8 cellular contexts compared by ENCODE assay signal in genomic region chr6:5214570-5215052, GRCh38. TPM values are rescaled to one million over a fixed set of nuclear protein-coding genes. Genes with fewer than 3 reads are reported as not detected.
DNase-seq lines count a peak whose midpoint lies in the region; ATAC-seq lines count a peak whose summit lies in the region.

No MANE protein-coding gene starts in this region.

- DNase-seq in NCI-H2227 (lab: John Stamatoyannopoulos, UW; ENCODE audit: unreplicated experiment), result peak; percentile 25
- DNase-seq in NCI-H2227 treated with DMSO at 0.1 percent for 48 hours (lab: John Stamatoyannopoulos, UW), result no peak
- peak; percentile 71 for DNase-seq in NCI-H82 (lab: John Stamatoyannopoulos, UW)
- DNase-seq in cerebellum (ENCODE audit: low spot score), result peak; percentile 45
- peak; percentile 61 to 70 for DNase-seq in lung microvascular endothelial cell (ENCODE audit: low read depth in 2 of 2)
- peak; percentile 60 to 80 for DNase-seq in aorta

- no peak overlapping the region for H3K4me3 ChIP-seq in aorta (ENCODE audit: low read length in 2 of 2)

- H3K27ac ChIP-seq in aorta (ENCODE audit: low read depth in 1 of 2, low read length in 2 of 2), result no peak overlapping the region

- no peaks in the 10 kb centered on the region for H3K9me3 ChIP-seq in aorta (ENCODE audit: control insufficient read depth, low read length)

- H3K27me3 ChIP-seq in aorta (ENCODE audit: control insufficient read depth in 1 of 2, insufficient read depth in 2 of 2, low read length in 1 of 2), result no peaks in the 10 kb centered on the region

- intact Hi-C loops in aorta (cut with DNase I), result loop anchor here (1.0 to 5.0 kb wide), 3 partner anchors 46 to 71 kb away; partner anchors contain the start of genes FARS2 (in 1 of the 2) and LYRM4 (in 1 of the 2)

- no peaks in the 10 kb centered on the region for H3K4me1 ChIP-seq in aorta (ENCODE audit: control insufficient read depth in 1 of 2, insufficient read depth in 2 of 2, low read length in 2 of 2)

- ATAC-seq in aorta (ENCODE audit: low FRiP score) (peak; percentile 93), GM21423 (IDR thresholded peaks at IDR 0.05; ENCODE audit: unreplicated experiment) (no peak), GM21825 (IDR thresholded peaks at IDR 0.05; ENCODE audit: unreplicated experiment) (no peak)

- 10 to 16% methylated on average over 10 of the region's 10 CpGs for WGBS in aorta, 2 donors

- H3K36me3 ChIP-seq in aorta (ENCODE audit: control insufficient read depth in 1 of 2, insufficient read depth in 2 of 2, low read length in 1 of 2), result no peaks in the 10 kb centered on the region

RNA-seq across cellular contexts. Expression of gene LYRM4, which starts 46.1 kb away (rescaled TPM):
- total RNA-seq in cerebellum, result 16.2 TPM
- total RNA-seq in lung microvascular endothelial cell, result 14.6 and 14.7 TPM in 2 replicates
- 10 to 100 TPM; 17.9 to 23.9 TPM for total RNA-seq in aorta
- polyA plus RNA-seq in aorta, result 10 to 100 TPM; 18.3 to 28.7 TPM

RNA-seq across cellular contexts. Expression of gene FARS2, which starts 46.7 kb away (rescaled TPM):
- total RNA-seq in cerebellum (29.2 TPM), lung microvascular endothelial cell (21.4 and 22.0 TPM in 2 replicates), aorta (10 to 100 TPM; 11.1 to 14.2 TPM)
- 1 to 10 TPM; 6.3 to 9.9 TPM for polyA plus RNA-seq in aorta
